9 cellular contexts compared by ENCODE assay signal in genomic region chr17:42101513-42102292, GRCh38. TPM values are rescaled to one million over a fixed set of nuclear protein-coding genes. Genes with fewer than 3 reads are reported as not detected.
DNase-seq lines count a peak whose midpoint lies in the region; ATAC-seq and TF ChIP-seq lines count a peak whose summit lies in the region.
"Had no signal": no experiment of that assay in that cellular context is flagged by ENCODE, and none has a peak within 500 bp of the region (broad histone marks: within the 10 kb centered on the region; RNA-seq: fewer than 3 reads in every experiment).

No MANE protein-coding gene starts in this region.

- no peaks in the 10 kb centered on the region for H3K79me2 ChIP-seq in smooth muscle cell (ENCODE audit: low read depth)

- DNase-seq in DMS 273 treated with DMSO at 0.1 percent for 48 hours (lab: John Stamatoyannopoulos, UW) (peak; percentile 8), KG1 (lab: John Stamatoyannopoulos, UW) (peak; percentile 52), astrocyte of the cerebellum (ENCODE audit: low read depth) (peak; percentile 18), iPS DF 6.9 (ENCODE audit: low read depth, low spot score) (peak; percentile 77), smooth muscle cell (lab: John Stamatoyannopoulos, UW; ENCODE audit: unreplicated experiment) (peak; percentile 9), cerebellum (ENCODE audit: low spot score) (no peak)
- DNase-seq in T-helper 2 cell treated with Interferon-gamma antibody and Interleukin-4, amounts not matched to agents 5 μg/mL and 100 μg/mL, for 36 hours (ENCODE audit: low spot score) = peak; percentile 62

- TF ChIP-seq CTCF in astrocyte of the cerebellum (IDR thresholded peaks at IDR 0.05; ENCODE audit: low read depth, low read length, missing control alignments) = peak; percentile 88
- peak; percentile 74 for TF ChIP-seq CTCF in smooth muscle cell (IDR thresholded peaks at IDR 0.05; ENCODE audit: borderline replicate concordance, insufficient read depth, poor library complexity, severe bottlenecking)

- H3F3A ChIP-seq in smooth muscle cell (ENCODE audit: low read depth) = no peaks in the 10 kb centered on the region

- WGBS in iPS DF 6.9 (ENCODE audit: insufficient coverage, insufficient read length) = no CpG with 5 or more reads among the region's 14 CpGs
- 40% methylated on average over 14 of the region's 14 CpGs for WGBS in smooth muscle cell (ENCODE audit: low lambda C conversion rate)

- ATAC-seq in HG03045 (IDR thresholded peaks at IDR 0.05; ENCODE audit: unreplicated experiment) = no peak

- H3K4me3 ChIP-seq in astrocyte of the cerebellum (ENCODE audit: low read depth, low read length) (no peak overlapping the region), iPS DF 6.9 (ENCODE audit: low read length) (no peak overlapping the region), smooth muscle cell (no peak overlapping the region)

- H3K4me1 ChIP-seq in iPS DF 6.9 (ENCODE audit: control insufficient read depth, insufficient read depth, low read length) = peaks cover 3% of the 10 kb centered on the region
- peaks cover 5% of the 10 kb centered on the region for H3K4me1 ChIP-seq in smooth muscle cell (ENCODE audit: low read depth)

- H4K20me1 ChIP-seq in smooth muscle cell (ENCODE audit: low read depth) = no peaks in the 10 kb centered on the region

- H3K36me3 ChIP-seq in iPS DF 6.9 (ENCODE audit: control insufficient read depth, insufficient read depth, low read length) = 0 out of 2 replicates have a peak, but pooled peaks cover 2% of the 10 kb centered on the region
- H3K36me3 ChIP-seq in smooth muscle cell (ENCODE audit: low read depth) = no peaks in the 10 kb centered on the region

- no peak overlapping the region for H3K4me3 Mint-ChIP-seq in T-helper 2 cell treated with Interferon-gamma antibody and Interleukin-4, amounts not matched to agents 5 μg/mL and 100 μg/mL, for 36 hours
- H3K4me3 Mint-ChIP-seq: activated naive CD8-positive, alpha-beta T cell had no signal

- no peaks in the 10 kb centered on the region for H3K9me3 Mint-ChIP-seq in T-helper 2 cell treated with Interferon-gamma antibody and Interleukin-4, amounts not matched to agents 5 μg/mL and 100 μg/mL, for 36 hours

- no peak overlapping the region for H2AFZ ChIP-seq in smooth muscle cell (ENCODE audit: low read depth)

- no peaks in the 10 kb centered on the region for H3K9me3 ChIP-seq in iPS DF 6.9 (ENCODE audit: control insufficient read depth, insufficient read depth, low read length)
- no peaks in the 10 kb centered on the region for H3K9me3 ChIP-seq in smooth muscle cell (replicated peaks; ENCODE audit: low read depth)

- in situ Hi-C loops in astrocyte of the cerebellum (cut with HindIII; ENCODE audit: low sequenced_read_pairs) = no loop called here

- H3K27ac ChIP-seq in iPS DF 6.9 (ENCODE audit: low read length) = no peak overlapping the region
- no peak overlapping the region for H3K27ac ChIP-seq in smooth muscle cell (ENCODE audit: low read depth)

- H3K4me2 ChIP-seq in smooth muscle cell = no peak overlapping the region

- H3K27me3 ChIP-seq in iPS DF 6.9 (ENCODE audit: control insufficient read depth, insufficient read depth, low read length) (peaks cover 13% of the 10 kb centered on the region; the same call in 1 of the 2 replicates), smooth muscle cell (ENCODE audit: low read depth) (peaks cover 26% of the 10 kb centered on the region)

- H3K36me3 Mint-ChIP-seq in T-helper 2 cell treated with Interferon-gamma antibody and Interleukin-4, amounts not matched to agents 5 μg/mL and 100 μg/mL, for 36 hours (ENCODE audit: low read depth) = peaks cover 14% of the 10 kb centered on the region
- H3K36me3 Mint-ChIP-seq: activated naive CD8-positive, alpha-beta T cell had no signal

- no peak overlapping the region for H3K27ac Mint-ChIP-seq in T-helper 2 cell treated with Interferon-gamma antibody and Interleukin-4, amounts not matched to agents 5 μg/mL and 100 μg/mL, for 36 hours
- H3K27ac Mint-ChIP-seq: activated naive CD8-positive, alpha-beta T cell had no signal

- H3K4me1 Mint-ChIP-seq in T-helper 2 cell treated with Interferon-gamma antibody and Interleukin-4, amounts not matched to agents 5 μg/mL and 100 μg/mL, for 36 hours (ENCODE audit: low read depth) = peaks cover 8% of the 10 kb centered on the region

- peaks cover 14% of the 10 kb centered on the region for H3K27me3 Mint-ChIP-seq in T-helper 2 cell treated with Interferon-gamma antibody and Interleukin-4, amounts not matched to agents 5 μg/mL and 100 μg/mL, for 36 hours (ENCODE audit: low read depth)

- no peak overlapping the region for H3K9ac ChIP-seq in smooth muscle cell (ENCODE audit: low read depth)

RNA-seq across cellular contexts. Expression of gene ZNF385C, which starts 3.4 kb away (rescaled TPM):
- total RNA-seq in smooth muscle cell (0.27 and 0.45 TPM in 2 replicates), cerebellum (7.4 TPM)
- 0.18 and 0.70 TPM in 2 replicates for polyA plus RNA-seq in smooth muscle cell

RNA-seq across cellular contexts. Expression of gene DHX58, which starts 10.8 kb away (rescaled TPM):
- total RNA-seq in smooth muscle cell = 1.0 and 4.2 TPM in 2 replicates
- 0.67 TPM in 1 of 2 replicates, not detected in the other for polyA plus RNA-seq in smooth muscle cell
- total RNA-seq in cerebellum = 2.4 TPM

RNA-seq across cellular contexts. Expression of gene KAT2A, which starts 19.5 kb away (rescaled TPM):
- 15.6 and 17.1 TPM in 2 replicates for total RNA-seq in smooth muscle cell
- 25.3 and 29.5 TPM in 2 replicates for polyA plus RNA-seq in smooth muscle cell
- total RNA-seq in cerebellum = 13.6 TPM

RNA-seq across cellular contexts. Expression of gene HSPB9, which starts 20.9 kb away (rescaled TPM):
- total RNA-seq in smooth muscle cell (not detected in 2 replicates), cerebellum (0.18 TPM)
- 0.39 and 1.0 TPM in 2 replicates for polyA plus RNA-seq in smooth muscle cell

RNA-seq across cellular contexts. Expression of gene C17orf113, which starts 51.3 kb away (rescaled TPM):
- 0.49 and 0.54 TPM in 2 replicates for total RNA-seq in smooth muscle cell
- polyA plus RNA-seq in smooth muscle cell = 0.38 and 0.46 TPM in 2 replicates
- total RNA-seq in cerebellum = 5.9 TPM
